Comparison of ENCODE assay signal across 18 cellular contexts in the genomic region with DNA sequence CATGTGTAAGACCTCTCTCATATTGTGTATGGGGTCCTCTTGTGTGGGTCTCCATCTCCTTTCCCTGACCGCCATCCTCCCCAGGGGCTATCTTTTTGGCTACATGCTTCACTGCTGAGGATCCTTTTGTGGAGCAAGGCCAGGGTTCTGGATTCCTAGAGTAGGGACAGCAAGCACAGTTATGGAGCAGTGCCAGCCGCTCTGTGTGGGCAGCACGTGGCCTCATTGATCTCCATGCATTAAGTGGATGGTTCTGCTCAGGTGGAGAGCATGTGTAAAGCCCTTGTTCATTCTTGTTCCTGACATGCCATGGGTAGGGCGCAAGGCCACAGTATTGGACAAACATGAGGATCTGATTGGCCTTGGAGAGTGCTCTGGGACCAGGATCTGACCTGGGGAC.
"Had no signal": no experiment of that assay in that cellular context is flagged by ENCODE, and none has a peak within 500 bp of the region (broad histone marks: within the 10 kb centered on the region; RNA-seq: fewer than 3 reads in every experiment).

No MANE protein-coding gene starts in this region.

- H3K27me3 Mint-ChIP-seq: naive thymus-derived CD8-positive, alpha-beta T cell; progenitor cell of endocrine pancreas had no signal

- H3K27ac ChIP-seq: cardiac muscle cell, epithelial cell of prostate, esophagus muscularis mucosa, gastrocnemius medialis, hepatocyte, pancreas, right lobe of liver, tibial nerve had no signal

- H3K4me3 ChIP-seq: cardiac muscle cell, esophagus muscularis mucosa, gastrocnemius medialis, hepatocyte, mucosa of descending colon, pancreas, right lobe of liver, tibial nerve had no signal

- H3K4me3 Mint-ChIP-seq: stimulated activated effector memory CD8-positive, alpha-beta T cell treated with anti-CD3 and anti-CD28 coated beads, Interleukin-12 subunit alpha, Interleukin-12 subunit beta, amount 100 ng/mL, for 72 hours had no signal

- H3K36me3 ChIP-seq: cardiac muscle cell, esophagus muscularis mucosa, gastrocnemius medialis, pancreas, right lobe of liver, tibial nerve had no signal

- H2AFZ ChIP-seq: hepatocyte had no signal

- H3K27ac Mint-ChIP-seq: progenitor cell of endocrine pancreas; stimulated activated effector memory CD8-positive, alpha-beta T cell treated with anti-CD3 and anti-CD28 coated beads, Interleukin-12 subunit alpha, Interleukin-12 subunit beta, amount 100 ng/mL, for 72 hours had no signal

- H3K9me3 ChIP-seq: esophagus muscularis mucosa, gastrocnemius medialis, mucosa of descending colon, pancreas, right lobe of liver had no signal

- H3K4me2 ChIP-seq: hepatocyte had no signal

- H3K27me3 ChIP-seq: cardiac muscle cell, esophagus muscularis mucosa, gastrocnemius medialis, hepatocyte, pancreas, right lobe of liver, tibial nerve had no signal

- ATAC-seq: gastrocnemius medialis; mucosa of descending colon; naive thymus-derived CD8-positive, alpha-beta T cell; pancreas; right lobe of liver; stimulated activated effector memory CD8-positive, alpha-beta T cell treated with anti-CD3 and anti-CD28 coated beads, Interleukin-12 subunit alpha, Interleukin-12 subunit beta, amount 100 ng/mL, for 72 hours; stimulated activated naive CD8-positive, alpha-beta T cell treated with anti-CD3 and anti-CD28 coated beads, Interleukin-15, Interleukin-2, amounts not matched to agents 100 U/mL and 50 U/mL, for 24 hours had no signal

- DNase-seq: effector memory CD4-positive, alpha-beta T cell; gastrocnemius medialis; glutamatergic neuron; mammary epithelial cell; mucosa of descending colon; naive thymus-derived CD8-positive, alpha-beta T cell; stimulated activated CD4-positive, alpha-beta T cell treated with anti-CD3 and anti-CD28 coated beads, Interleukin-4, amount 100 ng/mL, for 1 hour; stimulated activated CD8-positive, alpha-beta memory T cell treated with anti-CD3 and anti-CD28 coated beads, Interleukin-4, amount 100 ng/mL, for 48 hours; stimulated activated naive CD8-positive, alpha-beta T cell treated with anti-CD3 and anti-CD28 coated beads, Interleukin-15, Interleukin-2, amounts not matched to agents 100 U/mL and 50 U/mL, for 24 hours had no signal
